In the genomic region with DNA sequence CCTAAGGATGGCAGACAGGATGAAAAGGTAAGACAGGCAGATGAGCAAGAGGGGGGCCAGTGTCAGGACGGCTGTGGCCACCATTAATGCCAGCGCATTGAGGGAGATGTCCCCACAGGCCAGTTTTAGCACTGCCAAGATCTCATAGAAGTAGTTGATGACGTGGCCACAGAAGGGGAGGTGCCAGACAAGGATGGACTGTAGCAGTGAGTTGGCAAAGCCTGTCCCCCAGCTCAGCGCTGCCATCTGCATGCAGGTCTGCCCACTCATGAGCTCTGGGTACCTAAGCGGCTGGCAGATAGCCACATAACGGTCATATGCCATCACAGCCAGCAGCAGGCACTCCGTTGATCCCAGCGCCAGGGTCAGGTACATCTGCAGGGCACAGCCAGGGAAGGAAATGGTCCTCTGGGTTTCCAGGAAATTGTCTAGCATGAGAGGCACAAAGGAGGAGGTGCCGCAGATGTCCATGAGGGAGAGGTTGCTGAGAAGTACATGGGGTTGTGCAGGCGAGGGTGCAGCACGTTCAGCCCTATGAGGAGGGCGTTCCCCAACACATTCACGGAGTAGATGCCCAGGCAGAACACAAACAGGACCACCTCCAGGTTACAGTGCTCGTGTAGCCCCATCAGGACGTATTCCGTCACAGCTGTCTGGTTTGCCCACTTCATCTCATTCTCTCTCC, we compare ENCODE assay signal across 8 cellular contexts. TPM values are rescaled to one million over a fixed set of nuclear protein-coding genes. Genes with fewer than 3 reads are reported as not detected.
DNase-seq lines count a peak whose midpoint lies in the region; ATAC-seq and TF ChIP-seq lines count a peak whose summit lies in the region.
"Had no signal": no experiment of that assay in that cellular context is flagged by ENCODE, and none has a peak within 500 bp of the region (broad histone marks: within the 10 kb centered on the region; RNA-seq: fewer than 3 reads in every experiment).

No MANE protein-coding gene starts in this region.

- no peak overlapping the region for H3K27ac Mint-ChIP-seq in osteocyte (ENCODE audit: unreplicated experiment)

- H3K4me3 Mint-ChIP-seq in osteocyte (ENCODE audit: unreplicated experiment), result no peak overlapping the region

- H3K4me3 ChIP-seq in MM.1S (ENCODE audit: low read length) (no peak overlapping the region), HAP-1 (no peak overlapping the region)

- H3K4me1 Mint-ChIP-seq in osteocyte (ENCODE audit: unreplicated experiment), result no peaks in the 10 kb centered on the region

- in situ Hi-C loops in G401 (cut with HindIII; ENCODE audit: low sequenced_read_pairs) (no loop called here), HAP-1 (cut with MboI; ENCODE audit: low sequenced_read_pairs) (no loop called here)

- no peaks in the 10 kb centered on the region for H3K9me2 ChIP-seq in MM.1S (replicated peaks; ENCODE audit: insufficient read depth, low read length)

- no peaks in the 10 kb centered on the region for H3F3A ChIP-seq in MM.1S (ENCODE audit: insufficient read depth, low read length)

- TF ChIP-seq CTCF in MM.1S (IDR thresholded peaks at IDR 0.05; ENCODE audit: low read length) (no peak), osteocyte (IDR thresholded peaks at IDR 0.05) (peak; percentile 11)

- H3K36me3 ChIP-seq in MM.1S (replicated peaks; ENCODE audit: insufficient read depth, low read length) (no peaks in the 10 kb centered on the region), HAP-1 (replicated peaks) (no peaks in the 10 kb centered on the region)

- H3K9ac ChIP-seq in MM.1S (ENCODE audit: low read length), result no peak overlapping the region

- H3K4me1 ChIP-seq in MM.1S (ENCODE audit: low read length) (no peaks in the 10 kb centered on the region), HAP-1 (no peaks in the 10 kb centered on the region)

- H3K9me3 ChIP-seq in MM.1S (replicated peaks; ENCODE audit: insufficient read depth, low read length), result no peaks in the 10 kb centered on the region
- H3K9me3 ChIP-seq in HAP-1, result no peaks in the 10 kb centered on the region

- H3K27me3 Mint-ChIP-seq in osteocyte (ENCODE audit: unreplicated experiment), result peaks cover 44% of the 10 kb centered on the region

- no peak overlapping the region for H2AFZ ChIP-seq in MM.1S (ENCODE audit: low read length)

- H3K27me3 ChIP-seq in MM.1S (replicated peaks; ENCODE audit: insufficient read depth, low read length) (no peaks in the 10 kb centered on the region), HAP-1 (ENCODE audit: low read depth) (peaks cover 8% of the 10 kb centered on the region; the same call in 1 of the 2 replicates)

- no peaks in the 10 kb centered on the region for H3K9me3 Mint-ChIP-seq in osteocyte (ENCODE audit: unreplicated experiment)

- ATAC-seq in GM21619 (IDR thresholded peaks at IDR 0.05; ENCODE audit: unreplicated experiment) (no peak), HG02610 (IDR thresholded peaks at IDR 0.05; ENCODE audit: unreplicated experiment) (no peak)

- DNase-seq in G401 (ENCODE audit: low spot score) (peak; percentile 86), MM.1S (peak; percentile 7), cerebellum (ENCODE audit: low spot score) (peak; percentile 87), osteocyte (ENCODE audit: extremely low spot score, unreplicated experiment) (peak; percentile 76), HAP-1 (ENCODE audit: low spot score in 2 of 2) (no peak)
- DNase-seq: NCI-H1694 treated with DMSO at 0.1 percent for 48 hours had no signal

- no peak overlapping the region for H3K27ac ChIP-seq in MM.1S (ENCODE audit: low read length)

- peaks cover 2% of the 10 kb centered on the region for H3K36me3 Mint-ChIP-seq in osteocyte (ENCODE audit: unreplicated experiment)

- H4K20me1 ChIP-seq in MM.1S (ENCODE audit: insufficient read depth, low read length), result no peaks in the 10 kb centered on the region

- H3K79me2 ChIP-seq in MM.1S (ENCODE audit: low read length), result no peaks in the 10 kb centered on the region

- H3K4me2 ChIP-seq in MM.1S (ENCODE audit: low read depth, low read length), result no peak overlapping the region

RNA-seq across cellular contexts. Expression of gene OR13J1, which starts 10.7 kb away (rescaled TPM):
- not detected in 2 replicates for total RNA-seq in G401 (2014; rRNA removed; shearing (Covaris generic))
- total RNA-seq in cerebellum, result not detected
- total RNA-seq in osteocyte, result not detected in 2 replicates

RNA-seq across cellular contexts. Expression of gene TMEM8B, which starts 30.4 kb away (rescaled TPM):
- 1.2 and 2.5 TPM in 2 replicates for total RNA-seq in G401 (2014; rRNA removed; shearing (Covaris generic))
- 9.3 TPM for total RNA-seq in cerebellum
- total RNA-seq in osteocyte, result 25.6 and 29.9 TPM in 2 replicates

RNA-seq across cellular contexts. Expression of gene FAM221B, which starts 30.9 kb away (rescaled TPM):
- not detected in 2 replicates for total RNA-seq in G401 (2014; rRNA removed; shearing (Covaris generic))
- not detected for total RNA-seq in cerebellum
- total RNA-seq in osteocyte, result not detected in 2 replicates

RNA-seq across cellular contexts. Expression of gene HINT2, which starts 44.6 kb away (rescaled TPM):
- total RNA-seq in G401 (2014; rRNA removed; shearing (Covaris generic)), result 32.3 and 55.8 TPM in 2 replicates
- 7.5 TPM for total RNA-seq in cerebellum
- 35.4 and 36.0 TPM in 2 replicates for total RNA-seq in osteocyte

RNA-seq across cellular contexts. Expression of gene HRCT1, which starts 46.5 kb away (rescaled TPM):
- not detected in 2 replicates for total RNA-seq in G401 (2014; rRNA removed; shearing (Covaris generic))
- total RNA-seq in cerebellum (not detected), osteocyte (3.0 and 3.7 TPM in 2 replicates)

Comparison
In these comparisons a context has a peak if more than half of its experiments do, and no peak if none do; other contexts are left out.
1. DNase-seq: peak in G401 (single experiment), MM.1S (single experiment), cerebellum (single experiment) and osteocyte (single experiment); none in HAP-1 (0 of 2).